ENCODE assay signal across 8 cellular contexts in genomic region chr7:3955751-3956696, GRCh38.
DNase-seq lines count a peak whose midpoint lies in the region; ATAC-seq and TF ChIP-seq lines count a peak whose summit lies in the region.

No MANE protein-coding gene starts in this region.

- CTCF ChIA-PET in Calu3 (lab: Charles Lee), result no interaction called here

- peaks cover 2% of the 10 kb centered on the region for H3K36me3 Mint-ChIP-seq in memory B cell
- H3K36me3 Mint-ChIP-seq in Calu3 (ENCODE audit: insufficient read depth, unreplicated experiment), result peaks cover 4% of the 10 kb centered on the region

- DNase-seq in NCI-H69 (lab: John Stamatoyannopoulos, UW) (peak; percentile 67), memory B cell (ENCODE audit: low spot score in 2 of 2) (peak; percentile 19 to 30), putamen (ENCODE audit: low spot score) (no peak), Calu3 (no peak)
- no peak for DNase-seq in stimulated activated naive CD4-positive, alpha-beta T cell treated with Interleukin-2 at 50 U/mL for 16 hours (lab: John Stamatoyannopoulos, UW)
- no peak for DNase-seq in stimulated activated CD4-positive, alpha-beta T cell treated with anti-CD3 and anti-CD28 coated beads, Interleukin-4, amount 100 ng/mL, for 4 hours

- intact Hi-C loops in Calu3 (cut with micrococcal nuclease; ENCODE audit: unreplicated experiment), result no loop called here

- BruUV-seq in Calu3 (replicated peaks; lab: Mats Ljungman, UMichigan), result no TSS peak

- peak; percentile 74 for ATAC-seq in GM18870 (IDR thresholded peaks at IDR 0.05; ENCODE audit: unreplicated experiment)
- peak; percentile 80 for ATAC-seq in HG02763 (IDR thresholded peaks at IDR 0.05; ENCODE audit: unreplicated experiment)
- peak; percentile 84 for ATAC-seq in memory B cell (ENCODE audit: low read depth)

- no peak for TF ChIP-seq CTCF in Calu3 (IDR thresholded peaks at IDR 0.05; ENCODE audit: unreplicated experiment)

- H3K27me3 Mint-ChIP-seq in memory B cell, result peaks cover 9% of the 10 kb centered on the region
- H3K27me3 Mint-ChIP-seq in Calu3 (ENCODE audit: unreplicated experiment), result no peaks in the 10 kb centered on the region

- peaks cover 32% of the 10 kb centered on the region for H3K4me1 Mint-ChIP-seq in memory B cell
- H3K4me1 Mint-ChIP-seq in Calu3 (ENCODE audit: low read depth, unreplicated experiment), result peaks cover 15% of the 10 kb centered on the region

- H3K4me3 Mint-ChIP-seq in memory B cell, result peak overlapping the region; percentile 60
- H3K4me3 Mint-ChIP-seq in Calu3 (ENCODE audit: low read depth, unreplicated experiment), result no peak overlapping the region

- peak overlapping the region; percentile 83 for H3K27ac Mint-ChIP-seq in memory B cell
- no peak overlapping the region for H3K27ac Mint-ChIP-seq in Calu3 (ENCODE audit: unreplicated experiment)

- H3K9me3 Mint-ChIP-seq in memory B cell (peaks cover 2% of the 10 kb centered on the region), Calu3 (ENCODE audit: low read depth, unreplicated experiment) (peaks cover 2% of the 10 kb centered on the region)

Comparison
In these comparisons a context has a peak if more than half of its experiments do, and no peak if none do; other contexts are left out.
1. DNase-seq: peak in NCI-H69 (single experiment) and memory B cell (2 of 2); none in stimulated activated naive CD4-positive, alpha-beta T cell treated with Interleukin-2 at 50 U/mL for 16 hours (single experiment), stimulated activated CD4-positive, alpha-beta T cell treated with anti-CD3 and anti-CD28 coated beads, Interleukin-4, amount 100 ng/mL, for 4 hours (0 of 2), putamen (single experiment) and Calu3 (single experiment).
2. Peak in every context shown above with its lines, with median percentiles within 50 percentile points of each other: ATAC-seq.